ENCODE assay signal across 15 cellular contexts in the genomic region with DNA sequence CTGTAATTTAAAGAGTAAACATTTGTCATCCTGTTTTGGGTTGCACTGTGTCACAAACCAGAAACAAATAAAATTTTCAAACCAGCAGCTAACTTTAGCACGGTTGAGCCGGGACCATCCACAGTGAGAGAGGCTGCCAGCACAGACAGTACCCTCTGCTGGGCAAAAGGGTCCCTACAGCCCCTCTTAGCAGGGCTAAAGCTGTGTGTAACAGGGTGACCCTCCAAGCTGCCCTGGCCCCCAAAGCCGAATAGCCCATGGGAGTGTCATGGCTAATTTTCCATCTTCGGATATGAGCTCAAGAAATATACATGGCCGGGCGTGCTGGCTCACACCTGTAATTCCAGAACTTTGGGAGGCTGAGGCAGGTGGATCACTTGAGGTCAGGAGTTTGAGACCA.
A peak's percentile ranks its signal among the peaks of the same experiment; 100 is the strongest.
DNase-seq lines count a peak whose midpoint lies in the region; ATAC-seq, FAIRE-seq and TF ChIP-seq lines count a peak whose summit lies in the region.
"Had no signal": no experiment of that assay in that cellular context is flagged by ENCODE, and none has a peak within 500 bp of the region (broad histone marks: within the 10 kb centered on the region; RNA-seq: fewer than 3 reads in every experiment).

No MANE protein-coding gene starts in this region.

- H4K20me1 ChIP-seq in HepG2 (ENCODE audit: insufficient read depth, low read length): no peaks in the 10 kb centered on the region

- WGBS in HepG2 (ENCODE audit: low lambda C conversion rate): 33% methylated on average over 6 of the region's 6 CpGs
- WGBS in right lobe of liver (ENCODE audit: insufficient coverage, low coverage, low lambda C conversion rate, missing lambda C conversion rate): 51% methylated on average over 6 of the region's 6 CpGs

- no peak overlapping the region for H3K9ac ChIP-seq in HepG2 (ENCODE audit: insufficient read depth, low read depth, low read length)

- H3K9me3 ChIP-seq in HepG2 (ENCODE audit: low read length): no peaks in the 10 kb centered on the region
- H3K9me3 ChIP-seq in right lobe of liver: no peaks in the 10 kb centered on the region
- H3K9me3 ChIP-seq: esophagus squamous epithelium had no signal

- TF ChIP-seq RAD21 in HepG2 (CRISPR knock-in tag; IDR thresholded peaks at IDR 0.05): no peak

- TF ChIP-seq POLR2A in HepG2 (IDR thresholded peaks at IDR 0.05; ENCODE audit: insufficient read depth in 1 of 2, low read depth in 2 of 2, low read length in 2 of 2) (no peak), right lobe of liver (IDR thresholded peaks at IDR 0.05) (no peak), NB4 (IDR thresholded peaks at IDR 0.05; ENCODE audit: extremely low read depth, insufficient read length) (no peak)

- in situ Hi-C loops in HepG2 (cut with HindIII; ENCODE audit: extremely low pct_ligation_motif_present, low pct_unique_long_range_greater_than_20kb): no loop called here

- BruUV-seq in HepG2 (replicated peaks; lab: Mats Ljungman, UMichigan): no TSS peak

- H3K27me3 ChIP-seq in HepG2 (ENCODE audit: control insufficient read depth in 1 of 2, insufficient read depth in 2 of 2, low read length in 2 of 2) (no peaks in the 10 kb centered on the region), right lobe of liver (no peaks in the 10 kb centered on the region)
- H3K27me3 ChIP-seq: esophagus squamous epithelium had no signal

- no peak overlapping the region for H2AFZ ChIP-seq in HepG2 (ENCODE audit: low read length)

- H3K4me3 ChIP-seq in HepG2 (replicated peaks in 1 of 3; ENCODE audit: insufficient read depth in 1 of 3, low read depth in 2 of 3, low read length in 3 of 3) (no peak overlapping the region), right lobe of liver (no peak overlapping the region), NB4 (ENCODE audit: low read depth, low read length) (no peak overlapping the region), fibroblast of villous mesenchyme (ENCODE audit: low read depth, low read length) (no peak overlapping the region)
- H3K4me3 ChIP-seq: esophagus squamous epithelium had no signal

- POLR2A ChIA-PET in HepG2 (lab: Yijun Ruan, JAX): no interaction called here

- FAIRE-seq in HepG2 (lab: Jason Lieb, UNC): no peak
- FAIRE-seq: G401.6 had no signal

- ATAC-seq in HepG2 (peak; percentile 92), right lobe of liver (no peak), HG03045 (IDR thresholded peaks at IDR 0.05; ENCODE audit: unreplicated experiment) (no peak)
- ATAC-seq: activated naive CD4-positive, alpha-beta T cell treated with anti-CD3 and anti-CD28 coated beads, Interleukin-2, amount 50 U/mL, for 72 hours had no signal

- no peak overlapping the region for H3K27ac ChIP-seq in HepG2 (ENCODE audit: extremely low read length, insufficient read depth, low read length)
- H3K27ac ChIP-seq in right lobe of liver: no peak overlapping the region
- H3K27ac ChIP-seq: esophagus squamous epithelium had no signal

- DNase-seq in HepG2 (ENCODE audit: low spot score) (no peak), right lobe of liver (no peak), NB4 (ENCODE audit: low read depth) (no peak), fibroblast of villous mesenchyme (ENCODE audit: low read depth) (no peak), COLO668 (lab: John Stamatoyannopoulos, UW; ENCODE audit: unreplicated experiment) (no peak), middle frontal gyrus (ENCODE audit: extremely low spot score, low spot score) (no peak), activated gamma-delta T cell (lab: John Stamatoyannopoulos, UW) (no peak)
- DNase-seq: esophagus squamous epithelium; midbrain; NCI-H446; stimulated activated CD4-positive, alpha-beta T cell treated with anti-CD3 and anti-CD28 coated beads, Interleukin-2, amount 100 ng/mL, for 48 hours; stimulated activated naive CD4-positive, alpha-beta T cell had no signal

- no peak for TF ChIP-seq EP300 in HepG2 (IDR thresholded peaks at IDR 0.05; ENCODE audit: low read depth in 2 of 2, low read length in 2 of 2)
- no peak for TF ChIP-seq EP300 in HepG2 (CRISPR knock-in tag; IDR thresholded peaks at IDR 0.05; ENCODE audit: borderline replicate concordance)

- no peak overlapping the region for H3K4me2 ChIP-seq in HepG2 (ENCODE audit: low read depth, low read length)

- no peaks in the 10 kb centered on the region for H3K79me2 ChIP-seq in HepG2 (ENCODE audit: insufficient read depth, low read length)

- CTCF ChIA-PET in HepG2 (lab: Yijun Ruan, JAX; ENCODE audit: low intra/inter-chr PET ratio, low total read pairs): no interaction called here

- intact Hi-C loops in HepG2 (cut with micrococcal nuclease; ENCODE audit: unreplicated experiment): no loop called here
- intact Hi-C loops in right lobe of liver (cut with DNase I): no loop called here

- H3K4me1 ChIP-seq in HepG2 (ENCODE audit: insufficient read depth, low read length) (no peaks in the 10 kb centered on the region), right lobe of liver (no peaks in the 10 kb centered on the region)
- H3K4me1 ChIP-seq: esophagus squamous epithelium had no signal

- H3K36me3 ChIP-seq in HepG2 (replicated peaks in 1 of 2; ENCODE audit: control insufficient read depth in 1 of 2, insufficient read depth in 2 of 2, low read length in 2 of 2) (no peaks in the 10 kb centered on the region), right lobe of liver (no peaks in the 10 kb centered on the region)
- H3K36me3 ChIP-seq: esophagus squamous epithelium had no signal

- TF ChIP-seq CTCF in HepG2 (CRISPR knock-in tag; IDR thresholded peaks at IDR 0.05): peak; percentile 31; the same call in 1 of the 2 replicates
- no peak for TF ChIP-seq CTCF in right lobe of liver (IDR thresholded peaks at IDR 0.05)
- peak; percentile 43 for TF ChIP-seq CTCF in NB4 (IDR thresholded peaks at IDR 0.05; ENCODE audit: low read depth, low read length)
- peak; percentile 6 for TF ChIP-seq CTCF in fibroblast of villous mesenchyme (IDR thresholded peaks at IDR 0.05; ENCODE audit: insufficient read depth, low read depth, low read length)

TF ChIP-seq in HepG2, 621 proteins besides CTCF, POLR2A, EP300 and RAD21:
- no peak for TF ChIP-seq NCOA1 (CRISPR knock-in tag; IDR thresholded peaks at IDR 0.05)
- no peak for TF ChIP-seq ZNF563 (CRISPR knock-in tag; IDR thresholded peaks at IDR 0.05)
- no peak for TF ChIP-seq ONECUT2 (CRISPR knock-in tag; IDR thresholded peaks at IDR 0.05)
- TF ChIP-seq IKZF4 (CRISPR knock-in tag; IDR thresholded peaks at IDR 0.05; ENCODE audit: borderline replicate concordance, low read depth, not compliant biosample characterization): no peak
- TF ChIP-seq ZNF549 (CRISPR knock-in tag; IDR thresholded peaks at IDR 0.05): no peak
TF ChIP-seq in HepG2: peak in this region for 0.

Comparison
In these comparisons a context has a peak if more than half of its experiments do, and no peak if none do; other contexts are left out.
1. CTCF ChIP-seq: peak in HepG2 (single experiment), NB4 (single experiment) and fibroblast of villous mesenchyme (single experiment); none in right lobe of liver (0 of 4).